ENCODE assay signal across 23 cellular contexts in genomic region chr9:37619806-37620205, GRCh38. TPM values are rescaled to one million over a fixed set of nuclear protein-coding genes. Genes with fewer than 3 reads are reported as not detected.
"Had no signal": no experiment of that assay in that cellular context is flagged by ENCODE, and none has a peak within 500 bp of the region (broad histone marks: within the 10 kb centered on the region; RNA-seq: fewer than 3 reads in every experiment).

No MANE protein-coding gene starts in this region.

- H3K27me3 ChIP-seq: brain microvascular endothelial cell, cardiac muscle cell, MG63, Peyer's patch had no signal

- H3K4me1 ChIP-seq: Peyer's patch had no signal

- H3K9me3 ChIP-seq: MG63, Peyer's patch had no signal

- H3K27ac ChIP-seq: brain microvascular endothelial cell, cardiac muscle cell, KMS-11, Peyer's patch had no signal

- H3K4me2 ChIP-seq: KMS-11 had no signal

- H3K9ac ChIP-seq: KMS-11 had no signal

- H3K36me3 ChIP-seq: brain microvascular endothelial cell, cardiac muscle cell, MG63, Peyer's patch had no signal

- H3K4me3 ChIP-seq: cardiac muscle cell, MG63, Peyer's patch had no signal

- ATAC-seq: activated T-cell treated with anti-CD3 and anti-CD28 coated beads, Interleukin-2, amount 50 U/mL, for 4 hours; T-helper 17 cell had no signal

- DNase-seq: activated B cell treated with CpG ODN at 0.5 μM for 24 hours; activated CD4-positive, alpha-beta memory T cell treated with anti-CD3 and anti-CD28 coated beads for 36 hours; activated CD4-positive, alpha-beta T cell treated with anti-CD3 and anti-CD28 coated beads for 1 hour; activated CD4-positive, alpha-beta T cell treated with anti-CD3 and anti-CD28 coated beads, Interleukin-2, amount 10 ng/mL, durations not matched to agents 7 days and 5 days; activated CD8-positive, alpha-beta memory T cell treated with anti-CD3 and anti-CD28 coated beads for 24 hours; activated gamma-delta T cell; activated naive CD4-positive, alpha-beta T cell treated with anti-CD3 and anti-CD28 coated beads for 36 hours; activated T-cell treated with anti-CD3 and anti-CD28 coated beads, Interleukin-2, amount 50 U/mL, for 4 hours; brain microvascular endothelial cell; MG63; NCI-H1105; NCI-H1436; NCI-H1694 treated with DMSO at 0.1 percent for 48 hours; NCI-H2029 treated with DMSO at 0.1 percent for 48 hours; NCI-H526; NCI-H82; Peyer's patch; SHP77 treated with DMSO at 0.1 percent for 48 hours; T-helper 17 cell; T-helper 9 cell had no signal

RNA-seq across cellular contexts. Expression of gene FRMPD1, which starts 30.9 kb away (rescaled TPM):
- total RNA-seq: activated CD4-positive, alpha-beta memory T cell treated with anti-CD3 and anti-CD28 coated beads for 36 hours; activated CD4-positive, alpha-beta T cell treated with anti-CD3 and anti-CD28 coated beads, Interleukin-2, amount 10 ng/mL, durations not matched to agents 7 days and 5 days; activated naive CD4-positive, alpha-beta T cell treated with anti-CD3 and anti-CD28 coated beads for 36 hours; NCI-H460; T-helper 17 cell had no signal
